13 cellular contexts compared by ENCODE assay signal in the genomic region with DNA sequence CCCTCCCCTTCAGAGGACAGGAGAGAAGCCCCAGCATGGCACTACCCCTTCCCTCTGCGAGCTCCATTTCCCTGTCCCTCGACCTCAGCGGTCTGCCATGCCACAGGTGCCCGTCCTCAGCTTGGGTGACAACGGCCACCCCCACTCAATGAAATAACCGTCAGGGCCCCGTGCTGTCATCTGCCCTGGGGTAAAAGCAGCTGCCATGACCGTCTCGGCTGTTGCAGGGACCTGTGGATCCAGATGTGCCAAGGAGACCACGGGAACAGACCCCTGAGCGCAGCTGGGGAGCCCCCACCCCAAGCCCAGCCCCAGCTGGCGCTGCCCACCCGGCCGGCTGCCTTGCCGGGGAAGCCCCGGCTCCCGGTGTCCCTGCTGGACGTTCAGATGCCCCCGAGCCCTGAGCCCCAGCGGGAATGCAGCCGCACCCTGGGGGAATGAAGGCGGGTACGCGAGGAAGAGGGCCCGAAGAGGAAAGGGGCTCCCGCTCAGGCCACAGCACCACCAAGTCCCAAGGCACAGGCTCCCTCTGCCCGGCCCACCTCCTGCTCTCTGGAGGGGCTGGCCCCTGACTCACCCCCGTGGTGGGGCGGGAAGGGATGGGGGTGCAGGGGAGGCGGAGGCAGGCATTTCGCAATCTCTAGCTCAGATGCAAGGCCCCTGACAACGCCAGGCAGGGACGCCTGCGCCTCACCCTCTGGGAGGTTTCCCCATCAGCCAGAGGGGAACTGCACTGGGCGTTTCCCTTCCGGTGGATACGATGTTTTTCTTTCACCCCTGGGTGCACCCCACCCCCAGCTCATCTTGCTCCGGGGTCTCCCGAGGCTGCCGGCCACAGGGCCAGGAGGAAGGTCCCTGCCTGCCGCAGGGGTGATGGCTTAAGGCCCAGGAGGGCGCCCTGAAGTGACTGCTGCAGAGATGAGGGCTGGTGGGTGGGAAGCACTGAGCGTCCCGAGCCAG. TPM values are rescaled to one million over a fixed set of nuclear protein-coding genes. Genes with fewer than 3 reads are reported as not detected.
DNase-seq lines count a peak whose midpoint lies in the region; ATAC-seq and TF ChIP-seq lines count a peak whose summit lies in the region.
"Had no signal": no experiment of that assay in that cellular context is flagged by ENCODE, and none has a peak within 500 bp of the region (broad histone marks: within the 10 kb centered on the region; RNA-seq: fewer than 3 reads in every experiment).

No MANE protein-coding gene starts in this region.

- H2AFZ ChIP-seq in osteoblast (ENCODE audit: low read length), result no peak overlapping the region

- H3K4me2 ChIP-seq in osteoblast (ENCODE audit: insufficient read depth, low read length) (no peak overlapping the region), mesendoderm (ENCODE audit: low read length) (no peak overlapping the region)

- peaks cover 45% of the 10 kb centered on the region for H3K4me1 Mint-ChIP-seq in CD14-positive monocyte
- H3K4me1 Mint-ChIP-seq: activated CD4-positive, alpha-beta T cell treated with anti-CD3 and anti-CD28 coated beads for 36 hours had no signal

- H4K8ac ChIP-seq in mesendoderm (ENCODE audit: low read depth, low read length), result no peak overlapping the region

- no peak overlapping the region for H3K18ac ChIP-seq in mesendoderm (ENCODE audit: low read length)

- H2BK5ac ChIP-seq in mesendoderm (ENCODE audit: low read length), result no peak overlapping the region

- WGBS in mesendoderm (ENCODE audit: extremely low coverage, insufficient coverage, low lambda C conversion rate), result no CpG with 5 or more reads among the region's 44 CpGs

- ATAC-seq in HG03521 (IDR thresholded peaks at IDR 0.05; ENCODE audit: unreplicated experiment), result no peak
- ATAC-seq: activated CD4-positive, alpha-beta T cell treated with anti-CD3 and anti-CD28 coated beads for 36 hours had no signal

- intact Hi-C loops in CD14-positive monocyte (cut with micrococcal nuclease), result loop anchor here (5.0 to 10.0 kb wide), 4 partner anchors 46 to 81 kb away; a partner anchor contains a TSS

- H3K4ac ChIP-seq in mesendoderm (ENCODE audit: low read depth, low read length), result no peak overlapping the region

- no peak overlapping the region for H2BK120ac ChIP-seq in mesendoderm (ENCODE audit: low read depth, low read length)

- no peaks in the 10 kb centered on the region for H3K27me3 ChIP-seq in osteoblast (ENCODE audit: insufficient read depth, low read length)
- H3K27me3 ChIP-seq in mesendoderm (ENCODE audit: insufficient read depth, low read length, poor library complexity), result no peaks in the 10 kb centered on the region

- H3K79me2 ChIP-seq in osteoblast (ENCODE audit: insufficient read depth, low read length) (peaks cover 80% of the 10 kb centered on the region), mesendoderm (ENCODE audit: control insufficient read depth, insufficient read depth, low read length) (no peaks in the 10 kb centered on the region)

- DNase-seq in CD14-positive monocyte (ENCODE audit: low spot score), result peak; percentile 94
- DNase-seq in NOMO-1 (lab: John Stamatoyannopoulos, UW; ENCODE audit: unreplicated experiment in 2 of 2), result peak; percentile 91 to 94
- peak; percentile 50 for DNase-seq in fibroblast of mammary gland (ENCODE audit: low read depth)
- peak; percentile 77 for DNase-seq in osteoblast (ENCODE audit: insufficient read length, low spot score, missing footprints)
- no peak for DNase-seq in mesendoderm
- no peak for DNase-seq in stimulated activated naive CD4-positive, alpha-beta T cell treated with Interleukin-2 at 50 U/mL for 16 hours (lab: John Stamatoyannopoulos, UW)
- DNase-seq in activated CD4-positive, alpha-beta T cell treated with anti-CD3 and anti-CD28 coated beads, Interleukin-2, amount 50 U/mL, for 48 hours, result no peak
- DNase-seq: activated CD4-positive, alpha-beta T cell treated with anti-CD3 and anti-CD28 coated beads for 36 hours; activated effector memory CD4-positive, alpha-beta T cell treated with Interleukin-2 at 50 U/mL for 16 hours; islet precursor cell; NCI-H446; stimulated activated CD4-positive, alpha-beta T cell treated with anti-CD3 and anti-CD28 coated beads, Interleukin-4, amount 100 ng/mL, for 1 hour had no signal

- H3K56ac ChIP-seq in mesendoderm (ENCODE audit: low read length), result no peak overlapping the region

- peaks cover 0 to 7% (median 0%) of the 10 kb centered on the region in 7 donors for H3K9me3 Mint-ChIP-seq in CD14-positive monocyte

- H4K5ac ChIP-seq in mesendoderm (ENCODE audit: low read length), result no peak overlapping the region

- H3K27ac Mint-ChIP-seq in CD14-positive monocyte, result peak overlapping the region in 3 of 7 donors; percentile 93 to 98 (median 97)
- H3K27ac Mint-ChIP-seq: activated CD4-positive, alpha-beta T cell treated with anti-CD3 and anti-CD28 coated beads for 36 hours had no signal

- peaks cover 0 to 2% (median 0%) of the 10 kb centered on the region in 3 donors for H3K27me3 Mint-ChIP-seq in CD14-positive monocyte (ENCODE audit: low read depth in 3 of 3)
- H3K27me3 Mint-ChIP-seq: activated CD4-positive, alpha-beta T cell treated with anti-CD3 and anti-CD28 coated beads for 36 hours had no signal

- peaks cover 65% of the 10 kb centered on the region for H4K20me1 ChIP-seq in osteoblast (ENCODE audit: insufficient read depth, low read length)

- no peaks in the 10 kb centered on the region for H3K79me1 ChIP-seq in mesendoderm (ENCODE audit: low read length)

- H3K4me1 ChIP-seq in osteoblast (ENCODE audit: insufficient read depth, low read length) (no peaks in the 10 kb centered on the region), mesendoderm (ENCODE audit: control insufficient read depth, low read depth, low read length) (no peaks in the 10 kb centered on the region)

- peak overlapping the region; percentile 68 to 85 for H3K4me3 Mint-ChIP-seq in CD14-positive monocyte
- H3K4me3 Mint-ChIP-seq: activated CD4-positive, alpha-beta T cell treated with anti-CD3 and anti-CD28 coated beads for 36 hours had no signal

- no peak overlapping the region for H3K23ac ChIP-seq in mesendoderm (ENCODE audit: low read length)

- H3K36me3 ChIP-seq in osteoblast (ENCODE audit: insufficient read depth, low read length) (peaks cover 18% of the 10 kb centered on the region), mesendoderm (ENCODE audit: control insufficient read depth, insufficient read depth, low read length) (no peaks in the 10 kb centered on the region)

- no peak overlapping the region for H2BK15ac ChIP-seq in mesendoderm (replicated peaks; ENCODE audit: low read depth)

- no peak overlapping the region for H2AK5ac ChIP-seq in mesendoderm (ENCODE audit: low read length)

- no peaks in the 10 kb centered on the region for H3K9me3 ChIP-seq in osteoblast (ENCODE audit: low read depth, low read length)

- H3K9ac ChIP-seq in mesendoderm (ENCODE audit: low read length), result no peak overlapping the region

- H3K4me3 ChIP-seq in fibroblast of mammary gland (ENCODE audit: control insufficient read depth, low read depth, low read length) (no peak overlapping the region), osteoblast (ENCODE audit: insufficient read depth, low read length) (no peak overlapping the region), mesendoderm (ENCODE audit: low read length) (no peak overlapping the region)

- H3K27ac ChIP-seq in osteoblast (ENCODE audit: low read depth, low read length), result no peak overlapping the region
- H3K27ac ChIP-seq in mesendoderm (ENCODE audit: low read depth, low read length), result no peak overlapping the region

- peaks cover 17 to 48% of the 10 kb centered on the region in 2 donors for H3K36me3 Mint-ChIP-seq in CD14-positive monocyte

- no peak for TF ChIP-seq CTCF in CD14-positive monocyte (IDR thresholded peaks at IDR 0.05)
- no peak for TF ChIP-seq CTCF in fibroblast of mammary gland (conservative IDR thresholded peaks at IDR 0.05; ENCODE audit: control insufficient read depth, insufficient read depth, low read depth, low read length)
- no peak for TF ChIP-seq CTCF in osteoblast (IDR thresholded peaks at IDR 0.05; ENCODE audit: extremely low read depth, low read depth, low read length)

RNA-seq across cellular contexts. Expression of a gene that starts 49.2 kb away (rescaled TPM):
- polyA plus RNA-seq in CD14-positive monocyte, result 1 to 10 TPM; 8.1 to 8.7 TPM
- total RNA-seq in osteoblast, result 25.3 and 32.9 TPM in 2 replicates
- polyA plus RNA-seq in mesendoderm (2013, experiment 1 of 2), result 2.0 TPM
- 2.2 TPM for polyA plus RNA-seq in mesendoderm (2013, experiment 2 of 2)

Comparison
In these comparisons a context has a peak if more than half of its experiments do, and no peak if none do; other contexts are left out.
1. DNase-seq: peak in CD14-positive monocyte (single experiment), NOMO-1 (2 of 2), fibroblast of mammary gland (single experiment) and osteoblast (single experiment); none in mesendoderm (single experiment), stimulated activated naive CD4-positive, alpha-beta T cell treated with Interleukin-2 at 50 U/mL for 16 hours (single experiment) and activated CD4-positive, alpha-beta T cell treated with anti-CD3 and anti-CD28 coated beads, Interleukin-2, amount 50 U/mL, for 48 hours (0 of 2).